In the genomic region with DNA sequence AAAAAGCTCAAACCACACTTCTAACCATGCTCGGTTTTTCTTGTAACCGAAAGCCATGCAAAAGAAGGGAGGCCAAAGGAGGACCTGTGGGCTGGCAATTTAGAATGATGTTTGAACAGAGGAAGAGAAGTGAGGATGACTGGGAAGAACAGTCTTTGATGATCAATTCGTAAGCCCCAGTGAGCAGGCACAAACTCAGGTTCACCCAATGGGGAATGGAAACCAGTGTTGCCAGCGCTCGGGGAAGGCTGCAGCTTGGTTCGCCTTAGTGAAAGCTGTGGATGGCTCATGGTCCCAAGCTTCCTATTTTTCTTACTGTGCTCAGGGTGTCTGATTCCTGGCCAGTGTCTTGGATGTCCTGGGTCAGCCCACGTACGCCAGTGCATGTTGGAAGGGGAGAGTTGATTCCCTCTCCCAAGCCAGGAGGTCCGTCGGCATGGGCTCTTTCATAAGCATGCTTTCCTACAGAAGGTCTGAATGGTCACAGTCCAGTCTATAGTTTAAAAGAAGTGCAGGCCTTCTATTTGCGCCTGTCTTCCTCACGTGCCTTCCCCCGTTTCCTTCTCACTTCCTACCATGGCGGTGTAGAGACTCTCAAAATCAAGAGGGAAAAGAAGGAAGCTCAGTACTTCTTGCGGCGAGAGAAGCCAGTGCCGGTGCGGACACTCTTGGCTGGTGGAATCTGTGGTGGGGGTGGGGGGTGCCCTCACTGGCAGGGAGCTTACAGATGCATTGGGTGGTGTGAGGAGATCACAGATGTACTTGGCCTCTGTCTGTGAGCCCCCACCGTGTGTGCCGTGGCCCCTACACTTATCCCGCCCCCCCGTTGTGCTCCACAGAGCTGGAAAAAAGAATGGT, we compare ENCODE assay signal across 23 cellular contexts.
DNase-seq lines count a peak whose midpoint lies in the region; ATAC-seq, FAIRE-seq and TF ChIP-seq lines count a peak whose summit lies in the region.
"Had no signal": no experiment of that assay in that cellular context is flagged by ENCODE, and none has a peak within 500 bp of the region (broad histone marks: within the 10 kb centered on the region; RNA-seq: fewer than 3 reads in every experiment).

No MANE protein-coding gene starts in this region.

- peak; percentile 29 for DNase-seq in ecto neural progenitor cell (ENCODE audit: low spot score)
- no peak for DNase-seq in lower lobe of right lung
- peak; percentile 46 for DNase-seq in retina
- DNase-seq in uterus: peak in 1 of 2 donors; percentile 56
- no peak for DNase-seq in coronary artery (ENCODE audit: low spot score)
- no peak for DNase-seq in activated CD4-positive, alpha-beta T cell treated with anti-CD3 and anti-CD28 coated beads for 48 hours
- no peak for DNase-seq in H54 (ENCODE audit: insufficient read length, low spot score)
- DNase-seq: activated CD4-positive, CD25-positive, alpha-beta regulatory T cell treated with anti-CD3 and anti-CD28 coated beads, Interleukin-2, amount 50 U/mL, for 72 hours; activated CD8-positive, alpha-beta T cell treated with anti-CD3 and anti-CD28 coated beads for 36 hours; cortex of kidney; DND-41; left ventricle myocardium superior; NCI-H1694; NCI-H510A; OCI-M1; SK-N-SH; stimulated activated naive CD8-positive, alpha-beta T cell treated with anti-CD3 and anti-CD28 coated beads, Interleukin-15, amount 100 ng/mL, for 72 hours; transverse colon had no signal

- H3K27ac ChIP-seq in lower lobe of right lung (peak overlapping the region; percentile 5), uterus (peak overlapping the region; percentile 58 to 79), coronary artery (no peak overlapping the region)
- H3K27ac ChIP-seq: HL-60 had no signal

- no peak for TF ChIP-seq CTCF in lower lobe of right lung (IDR thresholded peaks at IDR 0.05)
- TF ChIP-seq CTCF in uterus (IDR thresholded peaks at IDR 0.05): no peak
- TF ChIP-seq CTCF in coronary artery (IDR thresholded peaks at IDR 0.05): no peak

- H3K4me3 ChIP-seq in lower lobe of right lung (no peak overlapping the region), uterus (no peak overlapping the region), coronary artery (no peak overlapping the region)
- H3K4me3 ChIP-seq: gastroesophageal sphincter, transverse colon had no signal

- H3K36me3 ChIP-seq in lower lobe of right lung (no peaks in the 10 kb centered on the region), uterus (no peaks in the 10 kb centered on the region)
- H3K36me3 ChIP-seq: gastroesophageal sphincter, transverse colon had no signal

- H3K4me1 ChIP-seq in lower lobe of right lung (peaks cover 4% of the 10 kb centered on the region), uterus (peaks cover 4% of the 10 kb centered on the region in 2 donors)
- H3K4me1 ChIP-seq: transverse colon had no signal

- FAIRE-seq in H54 (lab: Jason Lieb, UNC): no peak
- FAIRE-seq: TTC549 had no signal

- H3K9me3 ChIP-seq in lower lobe of right lung (peaks cover under 1% of the 10 kb centered on the region), uterus (no peaks in the 10 kb centered on the region)

- H3K27me3 ChIP-seq in lower lobe of right lung (ENCODE audit: low read depth): no peaks in the 10 kb centered on the region
- no peaks in the 10 kb centered on the region for H3K27me3 ChIP-seq in uterus
- H3K27me3 ChIP-seq: gastroesophageal sphincter, transverse colon had no signal

- ATAC-seq in lower lobe of right lung: no peak
- ATAC-seq: activated CD8-positive, alpha-beta T cell treated with anti-CD3 and anti-CD28 coated beads for 36 hours; HCT116; natural killer cell treated with Interleukin-12 subunit alpha and Interleukin-12 subunit beta and Interleukin-15 and Interleukin-18, amount 100 ng/mL, for 72 hours; stimulated activated naive CD8-positive, alpha-beta T cell treated with anti-CD3 and anti-CD28 coated beads, Interleukin-15, amount 100 ng/mL, for 72 hours had no signal

- TF ChIP-seq POLR2A in uterus (IDR thresholded peaks at IDR 0.05): no peak
- TF ChIP-seq POLR2A in H54 (IDR thresholded peaks at IDR 0.05; ENCODE audit: low read depth, low read length): no peak

- intact Hi-C loops in lower lobe of right lung (cut with DNase I): no loop called here
- intact Hi-C loops in uterus (cut with DNase I; ENCODE audit: low total_unique reads): loop anchor here (10.0 kb wide), 1 partner anchor 152 kb away; no protein-coding TSS in a partner anchor

Comparison
In these comparisons a context has a peak if more than half of its experiments do, and no peak if none do; other contexts are left out.
1. DNase-seq: peak in ecto neural progenitor cell (single experiment) and retina (single experiment); none in lower lobe of right lung (single experiment), coronary artery (single experiment), activated CD4-positive, alpha-beta T cell treated with anti-CD3 and anti-CD28 coated beads for 48 hours (single experiment) and H54 (single experiment).
2. H3K27ac ChIP-seq: peak in lower lobe of right lung (single experiment) and uterus (2 of 2); none in coronary artery (0 of 2).